In the genomic region with DNA sequence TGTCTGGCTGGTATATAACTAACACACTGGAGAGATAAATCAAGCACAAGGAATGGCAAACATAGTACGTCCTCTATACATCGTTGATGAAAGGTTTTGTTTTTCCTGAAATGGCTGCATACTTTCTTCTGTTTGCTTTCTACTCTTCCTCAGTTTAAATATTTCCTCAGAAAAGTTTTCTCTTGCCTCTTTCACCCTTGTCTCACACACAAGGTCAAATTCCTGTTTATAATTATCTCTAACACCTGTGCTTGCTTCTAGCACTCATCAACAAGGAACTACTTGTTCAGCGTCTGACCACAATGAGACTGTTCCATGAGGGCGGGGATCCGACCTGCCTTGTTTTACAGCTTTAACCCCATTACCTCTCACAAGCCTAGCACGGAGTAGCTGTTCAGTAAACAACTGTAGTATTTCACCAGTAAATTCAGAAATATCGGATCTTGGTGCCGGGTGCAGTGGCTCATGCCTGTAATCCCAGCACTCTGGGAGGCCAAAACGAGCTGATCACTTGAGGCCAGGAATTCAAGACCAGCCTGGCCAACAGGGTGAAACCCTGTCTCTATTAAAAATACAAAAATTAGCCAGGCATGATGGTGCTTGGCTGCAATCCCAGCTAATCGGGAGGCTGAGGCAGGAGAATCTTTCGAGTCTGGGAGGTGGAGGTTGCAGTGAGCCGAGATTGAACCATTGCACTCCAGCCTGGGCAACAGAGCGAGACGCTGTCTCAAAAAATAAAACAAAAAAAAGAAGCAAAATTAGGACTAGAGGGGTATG, we compare ENCODE assay signal across 1 cellular context.
TF ChIP-seq lines count a peak whose summit lies in the region.

No MANE protein-coding gene starts in this region.

TF ChIP-seq in GM23338, 12 proteins besides CTCF, POLR2A, EP300 and RAD21 (continued from another document):
- TF ChIP-seq, protein P1, sequence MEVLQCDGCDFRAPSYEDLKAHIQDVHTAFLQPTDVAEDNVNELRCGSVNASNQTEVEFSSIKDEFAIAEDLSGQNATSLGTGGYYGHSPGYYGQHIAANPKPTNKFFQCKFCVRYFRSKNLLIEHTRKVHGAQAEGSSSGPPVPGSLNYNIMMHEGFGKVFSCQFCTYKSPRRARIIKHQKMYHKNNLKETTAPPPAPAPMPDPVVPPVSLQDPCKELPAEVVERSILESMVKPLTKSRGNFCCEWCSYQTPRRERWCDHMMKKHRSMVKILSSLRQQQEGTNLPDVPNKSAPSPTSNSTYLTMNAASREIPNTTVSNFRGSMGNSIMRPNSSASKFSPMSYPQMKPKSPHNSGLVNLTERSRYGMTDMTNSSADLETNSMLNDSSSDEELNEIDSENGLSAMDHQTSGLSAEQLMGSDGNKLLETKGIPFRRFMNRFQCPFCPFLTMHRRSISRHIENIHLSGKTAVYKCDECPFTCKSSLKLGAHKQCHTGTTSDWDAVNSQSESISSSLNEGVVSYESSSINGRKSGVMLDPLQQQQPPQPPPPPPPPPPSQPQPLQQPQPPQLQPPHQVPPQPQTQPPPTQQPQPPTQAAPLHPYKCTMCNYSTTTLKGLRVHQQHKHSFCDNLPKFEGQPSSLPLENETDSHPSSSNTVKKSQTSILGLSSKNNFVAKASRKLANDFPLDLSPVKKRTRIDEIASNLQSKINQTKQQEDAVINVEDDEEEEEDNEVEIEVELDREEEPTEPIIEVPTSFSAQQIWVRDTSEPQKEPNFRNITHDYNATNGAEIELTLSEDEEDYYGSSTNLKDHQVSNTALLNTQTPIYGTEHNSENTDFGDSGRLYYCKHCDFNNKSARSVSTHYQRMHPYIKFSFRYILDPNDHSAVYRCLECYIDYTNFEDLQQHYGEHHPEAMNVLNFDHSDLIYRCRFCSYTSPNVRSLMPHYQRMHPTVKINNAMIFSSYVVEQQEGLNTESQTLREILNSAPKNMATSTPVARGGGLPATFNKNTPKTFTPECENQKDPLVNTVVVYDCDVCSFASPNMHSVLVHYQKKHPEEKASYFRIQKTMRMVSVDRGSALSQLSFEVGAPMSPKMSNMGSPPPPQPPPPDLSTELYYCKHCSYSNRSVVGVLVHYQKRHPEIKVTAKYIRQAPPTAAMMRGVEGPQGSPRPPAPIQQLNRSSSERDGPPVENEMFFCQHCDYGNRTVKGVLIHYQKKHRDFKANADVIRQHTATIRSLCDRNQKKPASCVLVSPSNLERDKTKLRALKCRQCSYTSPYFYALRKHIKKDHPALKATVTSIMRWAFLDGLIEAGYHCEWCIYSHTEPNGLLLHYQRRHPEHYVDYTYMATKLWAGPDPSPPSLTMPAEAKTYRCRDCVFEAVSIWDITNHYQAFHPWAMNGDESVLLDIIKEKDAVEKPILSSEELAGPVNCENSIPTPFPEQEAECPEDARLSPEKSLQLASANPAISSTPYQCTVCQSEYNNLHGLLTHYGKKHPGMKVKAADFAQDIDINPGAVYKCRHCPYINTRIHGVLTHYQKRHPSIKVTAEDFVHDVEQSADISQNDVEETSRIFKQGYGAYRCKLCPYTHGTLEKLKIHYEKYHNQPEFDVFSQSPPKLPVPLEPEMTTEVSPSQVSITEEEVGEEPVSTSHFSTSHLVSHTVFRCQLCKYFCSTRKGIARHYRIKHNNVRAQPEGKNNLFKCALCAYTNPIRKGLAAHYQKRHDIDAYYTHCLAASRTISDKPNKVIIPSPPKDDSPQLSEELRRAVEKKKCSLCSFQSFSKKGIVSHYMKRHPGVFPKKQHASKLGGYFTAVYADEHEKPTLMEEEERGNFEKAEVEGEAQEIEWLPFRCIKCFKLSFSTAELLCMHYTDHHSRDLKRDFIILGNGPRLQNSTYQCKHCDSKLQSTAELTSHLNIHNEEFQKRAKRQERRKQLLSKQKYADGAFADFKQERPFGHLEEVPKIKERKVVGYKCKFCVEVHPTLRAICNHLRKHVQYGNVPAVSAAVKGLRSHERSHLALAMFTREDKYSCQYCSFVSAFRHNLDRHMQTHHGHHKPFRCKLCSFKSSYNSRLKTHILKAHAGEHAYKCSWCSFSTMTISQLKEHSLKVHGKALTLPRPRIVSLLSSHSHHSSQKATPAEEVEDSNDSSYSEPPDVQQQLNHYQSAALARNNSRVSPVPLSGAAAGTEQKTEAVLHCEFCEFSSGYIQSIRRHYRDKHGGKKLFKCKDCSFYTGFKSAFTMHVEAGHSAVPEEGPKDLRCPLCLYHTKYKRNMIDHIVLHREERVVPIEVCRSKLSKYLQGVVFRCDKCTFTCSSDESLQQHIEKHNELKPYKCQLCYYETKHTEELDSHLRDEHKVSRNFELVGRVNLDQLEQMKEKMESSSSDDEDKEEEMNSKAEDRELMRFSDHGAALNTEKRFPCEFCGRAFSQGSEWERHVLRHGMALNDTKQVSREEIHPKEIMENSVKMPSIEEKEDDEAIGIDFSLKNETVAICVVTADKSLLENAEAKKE (CRISPR knock-in tag; IDR thresholded peaks at IDR 0.05), result no peak
- TF ChIP-seq ZNF331 (CRISPR knock-in tag; IDR thresholded peaks at IDR 0.05; ENCODE audit: low read depth), result no peak
- TF ChIP-seq EZH2 (IDR thresholded peaks at IDR 0.05; ENCODE audit: low read depth, unreplicated experiment), result no peak
- no peak for TF ChIP-seq NANOG (IDR thresholded peaks at IDR 0.05; ENCODE audit: borderline replicate concordance)
- TF ChIP-seq ZNF114 (CRISPR knock-in tag; IDR thresholded peaks at IDR 0.05), result no peak
TF ChIP-seq in GM23338: peak in this region for 0.
